ENCODE assay signal across 17 cellular contexts in genomic region chr7:26562841-26563240, GRCh38.
DNase-seq lines count a peak whose midpoint lies in the region; ATAC-seq and TF ChIP-seq lines count a peak whose summit lies in the region.
"Had no signal": no experiment of that assay in that cellular context is flagged by ENCODE, and none has a peak within 500 bp of the region (broad histone marks: within the 10 kb centered on the region; RNA-seq: fewer than 3 reads in every experiment).

No MANE protein-coding gene starts in this region.

- intact Hi-C loops in activated naive CD4-positive, alpha-beta T cell treated with anti-CD3 and anti-CD28 coated beads for 36 hours (cut with micrococcal nuclease): no loop called here

- no peaks in the 10 kb centered on the region for H3K9me3 ChIP-seq in OCI-LY3 (ENCODE audit: insufficient read depth, low read length)
- H3K9me3 ChIP-seq: MG63 had no signal

- H4K20me1 ChIP-seq in GM23338 (replicated peaks; ENCODE audit: insufficient read depth) (no peaks in the 10 kb centered on the region), OCI-LY3 (ENCODE audit: insufficient read depth, low read length) (no peaks in the 10 kb centered on the region)

- no peak overlapping the region for H2AFZ ChIP-seq in GM23338
- no peak overlapping the region for H2AFZ ChIP-seq in OCI-LY3 (ENCODE audit: low read depth, low read length)

- H3K27me3 ChIP-seq in GM23338 (ENCODE audit: insufficient read depth): no peaks in the 10 kb centered on the region
- no peaks in the 10 kb centered on the region for H3K27me3 ChIP-seq in OCI-LY3 (ENCODE audit: low read depth, low read length)

- no peak overlapping the region for H3K9ac ChIP-seq in OCI-LY3 (ENCODE audit: low read length)

- peak; percentile 17 for TF ChIP-seq CTCF in C4-2B (conservative IDR thresholded peaks at IDR 0.05)
- peak; percentile 45 to 56 for TF ChIP-seq CTCF in GM23338 (conservative IDR thresholded peaks at IDR 0.05; ENCODE audit: low read depth in 2 of 2)
- TF ChIP-seq CTCF in OCI-LY3 (IDR thresholded peaks at IDR 0.05; ENCODE audit: low read depth, low read length): peak; percentile 31
- peak; percentile 34 for TF ChIP-seq CTCF in epithelial cell of proximal tubule (conservative IDR thresholded peaks at IDR 0.05; ENCODE audit: low read depth, low read length)

- no peaks in the 10 kb centered on the region for H3K36me3 ChIP-seq in GM23338 (ENCODE audit: insufficient read depth)
- H3K36me3 ChIP-seq in OCI-LY3 (replicated peaks; ENCODE audit: low read depth, low read length): no peaks in the 10 kb centered on the region
- H3K36me3 ChIP-seq: MG63 had no signal

- H3K4me2 ChIP-seq in GM23338: no peak overlapping the region
- H3K4me2 ChIP-seq in OCI-LY3 (ENCODE audit: low read length): no peak overlapping the region

- no peaks in the 10 kb centered on the region for H3K36me3 Mint-ChIP-seq in GM23338 (ENCODE audit: low read depth)
- H3K36me3 Mint-ChIP-seq in effector memory CD8-positive, alpha-beta T cell (ENCODE audit: insufficient read depth): no peaks in the 10 kb centered on the region
- no peaks in the 10 kb centered on the region for H3K36me3 Mint-ChIP-seq in activated naive CD4-positive, alpha-beta T cell treated with anti-CD3 and anti-CD28 coated beads for 36 hours (ENCODE audit: low read depth)

- H3K79me2 ChIP-seq in GM23338 (replicated peaks; ENCODE audit: insufficient read depth) (no peaks in the 10 kb centered on the region), OCI-LY3 (ENCODE audit: low read length) (no peaks in the 10 kb centered on the region)

- no peak overlapping the region for H3K27ac Mint-ChIP-seq in GM23338
- H3K27ac Mint-ChIP-seq in effector memory CD8-positive, alpha-beta T cell: no peak overlapping the region
- H3K27ac Mint-ChIP-seq in activated naive CD4-positive, alpha-beta T cell treated with anti-CD3 and anti-CD28 coated beads for 36 hours: no peak overlapping the region
- H3K27ac Mint-ChIP-seq: CD4-positive, alpha-beta T cell had no signal

- H3K4me1 Mint-ChIP-seq in GM23338: peaks cover 11% of the 10 kb centered on the region; the same call in 2 of the 3 replicates
- no peaks in the 10 kb centered on the region for H3K4me1 Mint-ChIP-seq in effector memory CD8-positive, alpha-beta T cell (ENCODE audit: low read depth in 2 of 2)
- no peaks in the 10 kb centered on the region for H3K4me1 Mint-ChIP-seq in activated naive CD4-positive, alpha-beta T cell treated with anti-CD3 and anti-CD28 coated beads for 36 hours (ENCODE audit: low read depth)

- no peak overlapping the region for H3K4me3 Mint-ChIP-seq in GM23338
- no peak overlapping the region for H3K4me3 Mint-ChIP-seq in effector memory CD8-positive, alpha-beta T cell
- no peak overlapping the region for H3K4me3 Mint-ChIP-seq in activated naive CD4-positive, alpha-beta T cell treated with anti-CD3 and anti-CD28 coated beads for 36 hours
- H3K4me3 Mint-ChIP-seq: CD4-positive, alpha-beta T cell had no signal

- H3F3A ChIP-seq in GM23338 (replicated peaks; ENCODE audit: low read depth): no peaks in the 10 kb centered on the region

- H3K9me2 ChIP-seq in GM23338 (ENCODE audit: insufficient read depth): peaks cover 10% of the 10 kb centered on the region; the same call in 1 of the 2 replicates

- no peak for DNase-seq in GM23338 (ENCODE audit: low spot score)
- no peak for DNase-seq in epithelial cell of proximal tubule (ENCODE audit: low read depth)
- DNase-seq in activated T-cell treated with anti-CD3 and anti-CD28 coated beads for 4 hours: no peak
- DNase-seq in effector memory CD8-positive, alpha-beta T cell: no peak
- DNase-seq in activated naive CD4-positive, alpha-beta T cell treated with anti-CD3 and anti-CD28 coated beads for 36 hours: no peak
- DNase-seq: ACHN; CD4-positive, alpha-beta T cell; DND-41; GF-D8; KBM-7; MG63; NCI-H1930; NCI-H2171; T-helper 2 cell had no signal

- no peak for ATAC-seq in GM23338
- ATAC-seq in effector memory CD8-positive, alpha-beta T cell (replicated peaks): no peak
- no peak for ATAC-seq in GM18520 (IDR thresholded peaks at IDR 0.05; ENCODE audit: unreplicated experiment)

- peaks cover 8% of the 10 kb centered on the region for H3K27me3 Mint-ChIP-seq in GM23338 (ENCODE audit: insufficient read depth, low read depth, poor library complexity)
- peaks cover 35 to 71% of the 10 kb centered on the region in 2 donors for H3K27me3 Mint-ChIP-seq in effector memory CD8-positive, alpha-beta T cell
- peaks cover 18% of the 10 kb centered on the region for H3K27me3 Mint-ChIP-seq in activated naive CD4-positive, alpha-beta T cell treated with anti-CD3 and anti-CD28 coated beads for 36 hours (ENCODE audit: low read depth)

- H3K27ac ChIP-seq in C4-2B: no peak overlapping the region
- H3K27ac ChIP-seq in GM23338 (ENCODE audit: low read depth): no peak overlapping the region
- no peak overlapping the region for H3K27ac ChIP-seq in OCI-LY3 (ENCODE audit: low read length)

- H3K4me1 ChIP-seq in GM23338 (ENCODE audit: insufficient read depth): 0 out of 2 replicates have a peak, but pooled peaks cover 4% of the 10 kb centered on the region
- peaks cover 40% of the 10 kb centered on the region for H3K4me1 ChIP-seq in OCI-LY3 (ENCODE audit: low read length)

- H3K9me3 Mint-ChIP-seq in GM23338: no peaks in the 10 kb centered on the region
- peaks cover 0 to 3% of the 10 kb centered on the region in 2 donors for H3K9me3 Mint-ChIP-seq in effector memory CD8-positive, alpha-beta T cell
- H3K9me3 Mint-ChIP-seq in activated naive CD4-positive, alpha-beta T cell treated with anti-CD3 and anti-CD28 coated beads for 36 hours: no peaks in the 10 kb centered on the region

- CTCF ChIA-PET in activated naive CD4-positive, alpha-beta T cell treated with anti-CD3 and anti-CD28 coated beads for 36 hours (lab: Charles Lee): no interaction called here

- H3K4me3 ChIP-seq in GM23338 (no peak overlapping the region), OCI-LY3 (ENCODE audit: low read length) (no peak overlapping the region), epithelial cell of proximal tubule (ENCODE audit: low read depth, low read length) (no peak overlapping the region)
- H3K4me3 ChIP-seq: MG63 had no signal

TF ChIP-seq in GM23338, 12 proteins besides CTCF, POLR2A, EP300 and RAD21 (continues in another document):
- TF ChIP-seq REST (IDR thresholded peaks at IDR 0.05; ENCODE audit: unreplicated experiment) (no peak), EZH2phosphoT487 (IDR thresholded peaks at IDR 0.05; ENCODE audit: unreplicated experiment) (no peak), POLR2AphosphoS5 (IDR thresholded peaks at IDR 0.05; ENCODE audit: low read depth) (no peak), JUNB (IDR thresholded peaks at IDR 0.05; ENCODE audit: unreplicated experiment) (no peak), ETS1 (IDR thresholded peaks at IDR 0.05) (no peak), STAT1 (IDR thresholded peaks at IDR 0.05; ENCODE audit: unreplicated experiment) (no peak), ZNF331 (CRISPR knock-in tag; IDR thresholded peaks at IDR 0.05; ENCODE audit: low read depth) (no peak)
